In the genomic region with DNA sequence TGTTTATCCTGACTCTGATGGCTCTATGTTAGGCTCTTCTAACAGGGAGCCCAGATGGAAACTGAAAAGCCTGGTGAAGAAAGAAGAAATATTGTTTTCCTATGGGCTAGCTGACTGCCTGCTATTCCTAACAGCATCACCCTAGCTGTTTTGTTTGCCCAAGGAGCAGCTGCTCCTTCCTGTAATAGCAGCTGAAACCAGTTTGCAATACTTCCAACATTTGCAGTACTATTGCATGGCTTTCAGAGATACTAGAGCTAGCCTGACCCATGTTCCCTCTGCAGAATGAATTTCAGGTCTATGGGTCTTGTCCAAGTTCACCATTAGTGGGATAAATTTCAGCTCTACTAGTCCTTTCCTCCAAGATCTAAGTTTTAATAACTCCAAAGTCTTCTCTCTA, we compare ENCODE assay signal across 11 cellular contexts.
DNase-seq lines count a peak whose midpoint lies in the region; ATAC-seq, FAIRE-seq and TF ChIP-seq lines count a peak whose summit lies in the region.
"Had no signal": no experiment of that assay in that cellular context is flagged by ENCODE, and none has a peak within 500 bp of the region (broad histone marks: within the 10 kb centered on the region; RNA-seq: fewer than 3 reads in every experiment).

No MANE protein-coding gene starts in this region.

- H3K4me1 ChIP-seq in small intestine (ENCODE audit: control insufficient read depth in 2 of 2, insufficient read depth in 1 of 2, low read depth in 1 of 2, low read length in 1 of 2) (peaks cover 3 to 6% of the 10 kb centered on the region in 2 donors), spleen (peaks cover 23 to 69% (median 34%) of the 10 kb centered on the region in 6 donors)

- H3K36me3 ChIP-seq in small intestine (ENCODE audit: control insufficient read depth in 2 of 2, insufficient read depth in 2 of 2, low read length in 2 of 2), result no peaks in the 10 kb centered on the region
- no peaks in the 10 kb centered on the region for H3K36me3 ChIP-seq in spleen

- H3K27ac Mint-ChIP-seq in activated CD8-positive, alpha-beta T cell treated with anti-CD3 and anti-CD28 coated beads for 36 hours, result peak overlapping the region; percentile 68
- no peak overlapping the region for H3K27ac Mint-ChIP-seq in activated CD8-positive, alpha-beta T cell treated with anti-CD3 and anti-CD28 coated beads, Interleukin-2, amount 10 ng/mL, durations not matched to agents 7 days and 5 days
- H3K27ac Mint-ChIP-seq: T-helper 1 cell treated with Interleukin-12 subunit alpha and Interleukin-12 subunit beta and Interleukin-4 antibody, amounts not matched to agents 30 μg/mL and 1 μg/mL, for 36 hours had no signal

- POLR2A ChIA-PET in activated CD8-positive, alpha-beta T cell treated with anti-CD3 and anti-CD28 coated beads for 36 hours (lab: Charles Lee), result interaction anchor here (2.5 kb wide), 1 partner anchor 55 kb away, joined by 9 read pairs; no protein-coding TSS in a partner anchor
- POLR2A ChIA-PET in activated CD8-positive, alpha-beta T cell treated with anti-CD3 and anti-CD28 coated beads, Interleukin-2, amount 10 ng/mL, durations not matched to agents 7 days and 5 days (lab: Charles Lee), result interaction anchor here (0.7 kb wide), 1 partner anchor 54 kb away, joined by 5 read pairs; no protein-coding TSS in a partner anchor

- intact Hi-C loops in activated CD8-positive, alpha-beta T cell treated with anti-CD3 and anti-CD28 coated beads for 36 hours (cut with micrococcal nuclease), result loop anchor here (10.0 kb wide), 2 partner anchors 364 to 494 kb away; a partner anchor contains a TSS
- intact Hi-C loops in lower leg skin (cut with DNase I; ENCODE audit: low total_unique reads), result loop anchor here (10.0 kb wide), 1 partner anchor 494 kb away; a partner anchor contains a TSS
- intact Hi-C loops in spleen (cut with DNase I; ENCODE audit: low total_unique reads), result loop anchor here (5.0 to 10.0 kb wide), 2 partner anchors 376 to 494 kb away; a partner anchor contains a TSS

- CTCF ChIA-PET in activated CD8-positive, alpha-beta T cell treated with anti-CD3 and anti-CD28 coated beads for 36 hours (lab: Charles Lee), result interaction anchor here (0.8 to 5.5 kb wide), 10 partner anchors 10 to 369 kb away, joined by 3 to 48 read pairs (median 4); no protein-coding TSS in a partner anchor
- CTCF ChIA-PET in activated CD8-positive, alpha-beta T cell treated with anti-CD3 and anti-CD28 coated beads, Interleukin-2, amount 10 ng/mL, durations not matched to agents 7 days and 5 days (lab: Charles Lee), result interaction anchor here (0.7 to 9.9 kb wide), 7 partner anchors 14 to 495 kb away, joined by 3 to 157 read pairs (median 5); a partner anchor contains a TSS

- no peak for DNase-seq in activated CD8-positive, alpha-beta T cell treated with anti-CD3 and anti-CD28 coated beads for 36 hours
- no peak for DNase-seq in activated CD8-positive, alpha-beta T cell treated with anti-CD3 and anti-CD28 coated beads, Interleukin-2, amount 10 ng/mL, durations not matched to agents 7 days and 5 days
- peak; percentile 49 for DNase-seq in NCI-H748 treated with DMSO at 0.1 percent for 48 hours (lab: John Stamatoyannopoulos, UW)
- DNase-seq in epithelial cell of prostate (ENCODE audit: low read depth, low spot score), result no peak
- peak; percentile 39 for DNase-seq in small intestine
- no peak for DNase-seq in lower leg skin (ENCODE audit: low spot score in 2 of 2)
- DNase-seq in spleen, result no peak
- DNase-seq in NCI-H2171 treated with DMSO at 0.1 percent for 48 hours (lab: John Stamatoyannopoulos, UW), result no peak
- DNase-seq: ACHN, head of caudate nucleus had no signal

- no peak for FAIRE-seq in small intestine (lab: Jason Lieb, UNC)

- H3K27ac ChIP-seq in epithelial cell of prostate, result peak overlapping the region; percentile 63
- peak overlapping the region in 1 of 2 donors; percentile 0 for H3K27ac ChIP-seq in small intestine (ENCODE audit: low read depth in 1 of 2, low read length in 1 of 2)
- peak overlapping the region in 2 of 8 donors; percentile 9 to 43 for H3K27ac ChIP-seq in spleen

- H3K27me3 ChIP-seq in small intestine (ENCODE audit: control insufficient read depth in 2 of 2, insufficient read depth in 2 of 2, low read length in 2 of 2), result no peaks in the 10 kb centered on the region
- H3K27me3 ChIP-seq in spleen (replicated peaks in 1 of 7), result no peaks in the 10 kb centered on the region

- H3K4me1 Mint-ChIP-seq in activated CD8-positive, alpha-beta T cell treated with anti-CD3 and anti-CD28 coated beads for 36 hours (ENCODE audit: low read depth), result peaks cover 93% of the 10 kb centered on the region
- H3K4me1 Mint-ChIP-seq in activated CD8-positive, alpha-beta T cell treated with anti-CD3 and anti-CD28 coated beads, Interleukin-2, amount 10 ng/mL, durations not matched to agents 7 days and 5 days (ENCODE audit: low read depth), result peaks cover 71% of the 10 kb centered on the region

- no peaks in the 10 kb centered on the region for H3K9me3 Mint-ChIP-seq in activated CD8-positive, alpha-beta T cell treated with anti-CD3 and anti-CD28 coated beads for 36 hours
- H3K9me3 Mint-ChIP-seq in activated CD8-positive, alpha-beta T cell treated with anti-CD3 and anti-CD28 coated beads, Interleukin-2, amount 10 ng/mL, durations not matched to agents 7 days and 5 days (ENCODE audit: insufficient read depth), result no peaks in the 10 kb centered on the region
- H3K9me3 Mint-ChIP-seq: T-helper 1 cell treated with Interleukin-12 subunit alpha and Interleukin-12 subunit beta and Interleukin-4 antibody, amounts not matched to agents 30 μg/mL and 1 μg/mL, for 36 hours had no signal

- TF ChIP-seq CTCF in activated CD8-positive, alpha-beta T cell treated with anti-CD3 and anti-CD28 coated beads for 36 hours (IDR thresholded peaks at IDR 0.05), result no peak
- TF ChIP-seq CTCF in lower leg skin (IDR thresholded peaks at IDR 0.05) (no peak), spleen (IDR thresholded peaks at IDR 0.05 in 8 of 11, conservative IDR thresholded peaks at IDR 0.05 in 3 of 11) (no peak)

- no peak overlapping the region for H3K4me3 Mint-ChIP-seq in activated CD8-positive, alpha-beta T cell treated with anti-CD3 and anti-CD28 coated beads for 36 hours
- H3K4me3 Mint-ChIP-seq in activated CD8-positive, alpha-beta T cell treated with anti-CD3 and anti-CD28 coated beads, Interleukin-2, amount 10 ng/mL, durations not matched to agents 7 days and 5 days, result no peak overlapping the region
- H3K4me3 Mint-ChIP-seq: T-helper 1 cell treated with Interleukin-12 subunit alpha and Interleukin-12 subunit beta and Interleukin-4 antibody, amounts not matched to agents 30 μg/mL and 1 μg/mL, for 36 hours had no signal

- H3K4me3 ChIP-seq in small intestine (ENCODE audit: low read depth in 1 of 2, low read length in 2 of 2) (no peak overlapping the region), lower leg skin (ENCODE audit: low read depth, poor library complexity, severe bottlenecking) (no peak overlapping the region), spleen (no peak overlapping the region)

- no peaks in the 10 kb centered on the region for H3K27me3 Mint-ChIP-seq in activated CD8-positive, alpha-beta T cell treated with anti-CD3 and anti-CD28 coated beads for 36 hours
- H3K27me3 Mint-ChIP-seq in activated CD8-positive, alpha-beta T cell treated with anti-CD3 and anti-CD28 coated beads, Interleukin-2, amount 10 ng/mL, durations not matched to agents 7 days and 5 days (ENCODE audit: low read depth), result no peaks in the 10 kb centered on the region

- TF ChIP-seq POLR2A in lower leg skin (IDR thresholded peaks at IDR 0.05) (no peak), spleen (IDR thresholded peaks at IDR 0.05) (no peak)

- H3K9me3 ChIP-seq in small intestine (ENCODE audit: control insufficient read depth, low read depth), result no peaks in the 10 kb centered on the region
- no peaks in the 10 kb centered on the region for H3K9me3 ChIP-seq in spleen

- H3K36me3 Mint-ChIP-seq in activated CD8-positive, alpha-beta T cell treated with anti-CD3 and anti-CD28 coated beads for 36 hours (ENCODE audit: low read depth), result peaks cover 34% of the 10 kb centered on the region
- H3K36me3 Mint-ChIP-seq in activated CD8-positive, alpha-beta T cell treated with anti-CD3 and anti-CD28 coated beads, Interleukin-2, amount 10 ng/mL, durations not matched to agents 7 days and 5 days (ENCODE audit: low read depth), result peaks cover 26% of the 10 kb centered on the region

- no peak for ATAC-seq in activated CD8-positive, alpha-beta T cell treated with anti-CD3 and anti-CD28 coated beads for 36 hours
- ATAC-seq in activated CD8-positive, alpha-beta T cell treated with anti-CD3 and anti-CD28 coated beads, Interleukin-2, amount 10 ng/mL, durations not matched to agents 7 days and 5 days, result no peak

Comparison
In these comparisons a context has a peak if more than half of its experiments do, and no peak if none do; other contexts are left out.
1. DNase-seq: peak in NCI-H748 treated with DMSO at 0.1 percent for 48 hours (single experiment) and small intestine (single experiment); none in activated CD8-positive, alpha-beta T cell treated with anti-CD3 and anti-CD28 coated beads for 36 hours (single experiment), activated CD8-positive, alpha-beta T cell treated with anti-CD3 and anti-CD28 coated beads, Interleukin-2, amount 10 ng/mL, durations not matched to agents 7 days and 5 days (single experiment), epithelial cell of prostate (single experiment), lower leg skin (0 of 2), spleen (single experiment) and NCI-H2171 treated with DMSO at 0.1 percent for 48 hours (single experiment).